ENCODE assay signal across 8 cellular contexts in genomic region chr4:97720869-97721432, GRCh38.
DNase-seq lines count a peak whose midpoint lies in the region; ATAC-seq, FAIRE-seq and TF ChIP-seq lines count a peak whose summit lies in the region.

No MANE protein-coding gene starts in this region.

- no peaks in the 10 kb centered on the region for H3K36me3 ChIP-seq in cardiac muscle cell
- H3K36me3 ChIP-seq in effector memory CD4-positive, alpha-beta T cell (ENCODE audit: control insufficient read depth, insufficient read depth, low read length) = no peaks in the 10 kb centered on the region

- TF ChIP-seq CTCF in cardiac muscle cell (IDR thresholded peaks at IDR 0.05; ENCODE audit: low read depth, low read length) = peak; percentile 34
- TF ChIP-seq CTCF in activated CD8-positive, alpha-beta T cell treated with anti-CD3 and anti-CD28 coated beads for 36 hours (IDR thresholded peaks at IDR 0.05) = no peak

- no peak overlapping the region for H3K27ac Mint-ChIP-seq in activated CD8-positive, alpha-beta T cell treated with anti-CD3 and anti-CD28 coated beads for 36 hours

- H3K4me3 Mint-ChIP-seq in activated CD8-positive, alpha-beta T cell treated with anti-CD3 and anti-CD28 coated beads for 36 hours = no peak overlapping the region

- H3K4me3 ChIP-seq in cardiac muscle cell = no peak overlapping the region
- no peak overlapping the region for H3K4me3 ChIP-seq in effector memory CD4-positive, alpha-beta T cell (ENCODE audit: insufficient read depth, low read depth, low read length, poor library complexity, severe bottlenecking)

- H3K9me3 ChIP-seq in cardiac muscle cell (ENCODE audit: low read depth) = no peaks in the 10 kb centered on the region
- H3K9me3 ChIP-seq in effector memory CD4-positive, alpha-beta T cell (ENCODE audit: control insufficient read depth, low read length) = no peaks in the 10 kb centered on the region

- no peaks in the 10 kb centered on the region for H3K4me1 ChIP-seq in cardiac muscle cell (ENCODE audit: low read depth)
- no peaks in the 10 kb centered on the region for H3K4me1 ChIP-seq in effector memory CD4-positive, alpha-beta T cell (ENCODE audit: control insufficient read depth, insufficient read depth, low read length, poor library complexity, severe bottlenecking)

- peak in 1 of 2 donors; percentile 69 for DNase-seq in cardiac muscle cell (ENCODE audit: low read depth in 1 of 2, low spot score in 1 of 2)
- DNase-seq in left ventricle myocardium superior = no peak
- DNase-seq in RPMI8226 = peak; percentile 9
- peak; percentile 34 for DNase-seq in globus pallidus (ENCODE audit: low spot score)
- peak; percentile 6 for DNase-seq in urothelium cell line (ENCODE audit: low spot score)
- no peak for DNase-seq in effector memory CD4-positive, alpha-beta T cell
- no peak for DNase-seq in activated CD8-positive, alpha-beta T cell treated with anti-CD3 and anti-CD28 coated beads for 36 hours

- intact Hi-C loops in left ventricle myocardium superior (cut with micrococcal nuclease) = no loop called here
- intact Hi-C loops in activated CD8-positive, alpha-beta T cell treated with anti-CD3 and anti-CD28 coated beads for 36 hours (cut with micrococcal nuclease) = no loop called here

- POLR2A ChIA-PET in activated CD8-positive, alpha-beta T cell treated with anti-CD3 and anti-CD28 coated beads for 36 hours (lab: Charles Lee) = no interaction called here

- no peak for ATAC-seq in left ventricle myocardium superior
- ATAC-seq in HG02973 (IDR thresholded peaks at IDR 0.05; ENCODE audit: unreplicated experiment) = no peak
- no peak for ATAC-seq in activated CD8-positive, alpha-beta T cell treated with anti-CD3 and anti-CD28 coated beads for 36 hours

- CTCF ChIA-PET in activated CD8-positive, alpha-beta T cell treated with anti-CD3 and anti-CD28 coated beads for 36 hours (lab: Charles Lee) = no interaction called here

- H3K27ac ChIP-seq in cardiac muscle cell = no peak overlapping the region
- H3K27ac ChIP-seq in effector memory CD4-positive, alpha-beta T cell (ENCODE audit: insufficient read depth, low read length, poor library complexity, severe bottlenecking) = no peak overlapping the region

- H3K9me3 Mint-ChIP-seq in activated CD8-positive, alpha-beta T cell treated with anti-CD3 and anti-CD28 coated beads for 36 hours = no peaks in the 10 kb centered on the region

- no peaks in the 10 kb centered on the region for H3K4me1 Mint-ChIP-seq in activated CD8-positive, alpha-beta T cell treated with anti-CD3 and anti-CD28 coated beads for 36 hours (ENCODE audit: low read depth)

- H3K27me3 Mint-ChIP-seq in activated CD8-positive, alpha-beta T cell treated with anti-CD3 and anti-CD28 coated beads for 36 hours = no peaks in the 10 kb centered on the region

- H3K27me3 ChIP-seq in cardiac muscle cell = no peaks in the 10 kb centered on the region
- no peaks in the 10 kb centered on the region for H3K27me3 ChIP-seq in effector memory CD4-positive, alpha-beta T cell (replicated peaks; ENCODE audit: control insufficient read depth, insufficient read depth, low read length, poor library complexity, severe bottlenecking)

- H3K36me3 Mint-ChIP-seq in activated CD8-positive, alpha-beta T cell treated with anti-CD3 and anti-CD28 coated beads for 36 hours (ENCODE audit: low read depth) = no peaks in the 10 kb centered on the region

- no peak for FAIRE-seq in urothelium cell line (lab: Jason Lieb, UNC)

Comparison
In these comparisons a context has a peak if more than half of its experiments do, and no peak if none do; other contexts are left out.
1. DNase-seq: peak in RPMI8226 (single experiment), globus pallidus (single experiment) and urothelium cell line (single experiment); none in left ventricle myocardium superior (single experiment), effector memory CD4-positive, alpha-beta T cell (0 of 3) and activated CD8-positive, alpha-beta T cell treated with anti-CD3 and anti-CD28 coated beads for 36 hours (single experiment).